In genomic region chr6:155528982-155529453, GRCh38 we compare ENCODE assay signal across 8 cellular contexts.
DNase-seq lines count a peak whose midpoint lies in the region; ATAC-seq, FAIRE-seq and TF ChIP-seq lines count a peak whose summit lies in the region.

No MANE protein-coding gene starts in this region.

- DNase-seq in A172 (ENCODE audit: low spot score) (peak; percentile 83), SIG-M5 (lab: John Stamatoyannopoulos, UW) (peak; percentile 11), glomerular endothelial cell (ENCODE audit: extremely low read depth, low read depth, low spot score) (peak; percentile 94), nephron progenitor cell (no peak), ecto neural progenitor cell (ENCODE audit: low spot score) (no peak), GM12892 (ENCODE audit: insufficient read length) (no peak)

- peaks cover under 1% of the 10 kb centered on the region for H3K27me3 Mint-ChIP-seq in nephron progenitor cell (ENCODE audit: low read depth, poor library complexity)

- ATAC-seq in GM21529 (IDR thresholded peaks at IDR 0.05; ENCODE audit: unreplicated experiment) (peak; percentile 53), HG02571 (IDR thresholded peaks at IDR 0.05; ENCODE audit: unreplicated experiment) (no peak)

- H3K4me1 Mint-ChIP-seq in nephron progenitor cell = peaks cover 8% of the 10 kb centered on the region

- H3K36me3 Mint-ChIP-seq in nephron progenitor cell (ENCODE audit: low read depth) = peaks cover 13% of the 10 kb centered on the region

- no peak for TF ChIP-seq CTCF in nephron progenitor cell (IDR thresholded peaks at IDR 0.05)

- no peak overlapping the region for H3K4me3 Mint-ChIP-seq in nephron progenitor cell

- TF ChIP-seq POLR2A in GM12892 (IDR thresholded peaks at IDR 0.05; ENCODE audit: low read depth, low read length) = no peak

- H3K27ac Mint-ChIP-seq in nephron progenitor cell = no peak overlapping the region

- peaks cover 20% of the 10 kb centered on the region for H3K9me3 Mint-ChIP-seq in nephron progenitor cell

- FAIRE-seq in GM12892 (lab: Jason Lieb, UNC) = no peak

Comparison
In these comparisons a context has a peak if more than half of its experiments do, and no peak if none do; other contexts are left out.
1. DNase-seq: peak in A172 (single experiment), SIG-M5 (single experiment) and glomerular endothelial cell (single experiment); none in nephron progenitor cell (single experiment), ecto neural progenitor cell (single experiment) and GM12892 (single experiment).